Comparison of ENCODE assay signal across 8 cellular contexts in genomic region chr10:13346280-13346819, GRCh38. TPM values are rescaled to one million over a fixed set of nuclear protein-coding genes. Genes with fewer than 3 reads are reported as not detected.
DNase-seq lines count a peak whose midpoint lies in the region; ATAC-seq, FAIRE-seq and TF ChIP-seq lines count a peak whose summit lies in the region.

No MANE protein-coding gene starts in this region.

- peaks cover 56% of the 10 kb centered on the region for H3K4me1 ChIP-seq in left ventricle myocardium inferior
- peaks cover 21% of the 10 kb centered on the region for H3K4me1 ChIP-seq in iPS-15b (ENCODE audit: control insufficient read depth, insufficient read depth, low read length)
- H3K4me1 ChIP-seq in small intestine (ENCODE audit: control insufficient read depth in 2 of 2, insufficient read depth in 1 of 2, low read depth in 1 of 2, low read length in 1 of 2), result peaks cover 0 to 2% of the 10 kb centered on the region in 2 donors

- TF ChIP-seq CTCF in left ventricle myocardium inferior (IDR thresholded peaks at IDR 0.05; ENCODE audit: borderline replicate concordance), result no peak

- H3K4me3 ChIP-seq in left ventricle myocardium inferior, result peak overlapping the region; percentile 74
- peak overlapping the region; percentile 65 for H3K4me3 ChIP-seq in iPS-15b (ENCODE audit: low read depth, low read length)
- H3K4me3 ChIP-seq in small intestine (ENCODE audit: low read depth in 1 of 2, low read length in 2 of 2), result peak overlapping the region in 1 of 2 donors; percentile 93

- H3K9me3 ChIP-seq in left ventricle myocardium inferior (replicated peaks), result no peaks in the 10 kb centered on the region
- no peaks in the 10 kb centered on the region for H3K9me3 ChIP-seq in iPS-15b (ENCODE audit: control insufficient read depth, insufficient read depth, low read length)
- no peaks in the 10 kb centered on the region for H3K9me3 ChIP-seq in small intestine (ENCODE audit: control insufficient read depth, low read depth)

- WGBS in small intestine, 3 donors, result 14 to 19% (median 16%) methylated on average over 17 of the region's 17 CpGs

- ATAC-seq in left cardiac atrium (no peak), GM18873 (IDR thresholded peaks at IDR 0.05; ENCODE audit: low FRiP score, unreplicated experiment) (no peak)
- ATAC-seq in activated naive CD4-positive, alpha-beta T cell treated with anti-CD3 and anti-CD28 coated beads, Interleukin-2, amount 50 U/mL, for 72 hours, result no peak

- intact Hi-C loops in left ventricle myocardium inferior (cut with micrococcal nuclease), result no loop called here
- intact Hi-C loops in left cardiac atrium (cut with DNase I), result no loop called here

- H3K27ac ChIP-seq in left ventricle myocardium inferior (replicated peaks), result peak overlapping the region; percentile 98
- peak overlapping the region in 1 of 2 donors; percentile 68 for H3K27ac ChIP-seq in small intestine (ENCODE audit: low read depth in 1 of 2, low read length in 1 of 2)

- FAIRE-seq in small intestine (lab: Jason Lieb, UNC), result no peak

- no peak for DNase-seq in left ventricle myocardium inferior
- no peak for DNase-seq in left cardiac atrium
- DNase-seq in activated naive CD4-positive, alpha-beta T cell treated with anti-CD3 and anti-CD28 coated beads, Interleukin-2, amount 50 U/mL, for 72 hours (ENCODE audit: low spot score in 2 of 2), result no peak
- peak; percentile 14 for DNase-seq in small intestine
- no peak for DNase-seq in stimulated activated CD4-positive, alpha-beta T cell treated with anti-CD3 and anti-CD28 coated beads, Interleukin-2, amount 100 ng/mL, for 48 hours
- no peak for DNase-seq in DMS114 treated with DMSO at 0.1 percent for 48 hours (lab: John Stamatoyannopoulos, UW; ENCODE audit: unreplicated experiment)

- peaks cover 6 to 31% of the 10 kb centered on the region in 2 donors for H3K36me3 Mint-ChIP-seq in activated naive CD4-positive, alpha-beta T cell treated with anti-CD3 and anti-CD28 coated beads, Interleukin-2, amount 50 U/mL, for 72 hours

- H3K36me3 ChIP-seq in left ventricle myocardium inferior (no peaks in the 10 kb centered on the region), iPS-15b (ENCODE audit: control insufficient read depth, insufficient read depth, low read length) (peaks cover 13% of the 10 kb centered on the region), small intestine (ENCODE audit: control insufficient read depth in 2 of 2, insufficient read depth in 2 of 2, low read length in 2 of 2) (no peaks in the 10 kb centered on the region)

- H3K9ac ChIP-seq in iPS-15b (ENCODE audit: low read depth, low read length), result peak overlapping the region; percentile 90

- H3K27me3 ChIP-seq in left ventricle myocardium inferior (ENCODE audit: low read depth), result peaks cover 4% of the 10 kb centered on the region
- H3K27me3 ChIP-seq in iPS-15b (ENCODE audit: control insufficient read depth, insufficient read depth, low read length), result no peaks in the 10 kb centered on the region
- H3K27me3 ChIP-seq in small intestine (ENCODE audit: control insufficient read depth in 2 of 2, insufficient read depth in 2 of 2, low read length in 2 of 2), result no peaks in the 10 kb centered on the region

- no peaks in the 10 kb centered on the region for H3K9me3 Mint-ChIP-seq in activated naive CD4-positive, alpha-beta T cell treated with anti-CD3 and anti-CD28 coated beads, Interleukin-2, amount 50 U/mL, for 72 hours

- H3K27ac Mint-ChIP-seq in activated naive CD4-positive, alpha-beta T cell treated with anti-CD3 and anti-CD28 coated beads, Interleukin-2, amount 50 U/mL, for 72 hours, result peak overlapping the region; percentile 80 to 96

RNA-seq across cellular contexts. Expression of gene SEPHS1, which starts 1.7 kb away (rescaled TPM):
- total RNA-seq in left ventricle myocardium inferior (26.0 TPM), left cardiac atrium (10 to 100 TPM; 29.0 to 31.3 TPM)
- total RNA-seq in activated naive CD4-positive, alpha-beta T cell treated with anti-CD3 and anti-CD28 coated beads, Interleukin-2, amount 50 U/mL, for 72 hours, result 10 to 100 TPM; 60.3 to 67.9 TPM
- 10 to 100 TPM; 24.6 to 43.9 (median 31.9) TPM for polyA plus RNA-seq in small intestine

RNA-seq across cellular contexts. Expression of gene PHYH, which starts 46.5 kb away (rescaled TPM):
- total RNA-seq in left ventricle myocardium inferior (163 TPM), left cardiac atrium (10 to 100 TPM; 70.6 to 76.6 TPM)
- total RNA-seq in activated naive CD4-positive, alpha-beta T cell treated with anti-CD3 and anti-CD28 coated beads, Interleukin-2, amount 50 U/mL, for 72 hours, result 10 to 100 TPM; 14.0 to 17.5 TPM
- polyA plus RNA-seq in small intestine, result 100 to 1,000 TPM in 1 of 3 donors, 10 to 100 TPM in 2; 23.5 to 184 (median 77.8) TPM
